ENCODE assay signal across 2 cellular contexts in the genomic region with DNA sequence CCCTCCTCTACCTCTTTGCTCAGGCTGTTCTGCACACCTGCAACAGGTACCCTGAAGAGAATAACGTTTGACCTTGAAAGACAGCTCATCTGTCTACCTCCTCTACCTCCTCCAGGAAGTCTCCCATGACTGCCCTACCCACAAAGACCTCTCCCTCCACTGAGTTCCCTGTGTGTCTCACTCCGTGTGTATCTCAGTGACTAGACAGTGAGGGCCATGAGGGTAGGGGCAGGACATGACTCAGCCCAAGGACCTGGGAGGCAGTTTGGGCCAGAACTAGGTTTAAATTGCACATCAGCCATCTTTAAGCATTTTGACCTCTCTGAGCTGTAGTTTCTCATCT.
TF ChIP-seq lines count a peak whose summit lies in the region.

No MANE protein-coding gene starts in this region.

TF ChIP-seq in HEK293, 187 proteins besides CTCF, POLR2A, EP300 and RAD21:
- peak; percentile 46; the same call in 1 of the 2 replicates for TF ChIP-seq SCRT2 (tag by site-specific recombination; IDR thresholded peaks at IDR 0.05)
- TF ChIP-seq ZNF302 (tag by site-specific recombination; IDR thresholded peaks at IDR 0.05; ENCODE audit: low read depth) = no peak

TF ChIP-seq in K562, 482 proteins besides CTCF, POLR2A, EP300 and RAD21:
- TF ChIP-seq ZNF583 (CRISPR knock-in tag; IDR thresholded peaks at IDR 0.05) (no peak), MAFK (IDR thresholded peaks at IDR 0.05; ENCODE audit: low read length) (no peak), FOS (IDR thresholded peaks at IDR 0.05; ENCODE audit: extremely low read depth, insufficient read length) (no peak), ZNF778 (CRISPR knock-in tag; IDR thresholded peaks at IDR 0.05) (no peak), RBM25 (IDR thresholded peaks at IDR 0.05; ENCODE audit: low read depth, low read length, severe bottlenecking) (peak; percentile 16), ZFP36 (IDR thresholded peaks at IDR 0.05; ENCODE audit: low read depth, low read length, partially characterized antibody) (peak; percentile 95), ARNT (IDR thresholded peaks at IDR 0.05) (no peak), BCOR (IDR thresholded peaks at IDR 0.05) (peak; percentile 75), YY1 (IDR thresholded peaks at IDR 0.05; ENCODE audit: borderline replicate concordance in 1 of 3, control insufficient read depth in 1 of 3, extremely low read depth in 1 of 3, insufficient read depth in 3 of 3, insufficient read length in 1 of 3, insufficient replicate concordance in 2 of 3, low read depth in 1 of 3, low read length in 2 of 3) (peak in 1 of 3 experiments; percentile 26), ZNF717 (CRISPR knock-in tag; IDR thresholded peaks at IDR 0.05) (no peak), YBX1 (IDR thresholded peaks at IDR 0.05) (no peak), RB1 (IDR thresholded peaks at IDR 0.05; ENCODE audit: low read depth) (no peak), ZNF436 (CRISPR knock-in tag; IDR thresholded peaks at IDR 0.05) (peak; percentile 73; the same call in 1 of the 2 replicates), U2AF2 (optimal IDR thresholded peaks at IDR 0.05; ENCODE audit: low read depth, low read length) (no peak), PHB2 (IDR thresholded peaks at IDR 0.05; ENCODE audit: low read depth) (no peak), NUFIP1 (IDR thresholded peaks at IDR 0.05; ENCODE audit: partially characterized antibody) (no peak), ASH1L (IDR thresholded peaks at IDR 0.05; ENCODE audit: borderline replicate concordance, low read depth, partially characterized antibody) (no peak), CHD4 (IDR thresholded peaks at IDR 0.05; ENCODE audit: insufficient read depth, insufficient replicate concordance, low read depth, low read length, poor library complexity, severe bottlenecking) (peak; percentile 78), RFX5 (IDR thresholded peaks at IDR 0.05; ENCODE audit: low read depth, low read length) (no peak), KDM1A (IDR thresholded peaks at IDR 0.05) (peak in 1 of 2 experiments; percentile 35; a peak in 1 of 4 replicates), ESRRA (IDR thresholded peaks at IDR 0.05; ENCODE audit: borderline replicate concordance, low read depth) (peak; percentile 57; the same call in 1 of the 2 replicates), BRD9 (IDR thresholded peaks at IDR 0.05; ENCODE audit: low read depth, partially characterized antibody) (no peak), NR1H2 (CRISPR knock-in tag; IDR thresholded peaks at IDR 0.05) (no peak), ZSCAN32 (CRISPR knock-in tag; IDR thresholded peaks at IDR 0.05) (no peak), SMAD4 (CRISPR knock-in tag; conservative IDR thresholded peaks at IDR 0.05) (no peak)
- TF ChIP-seq, protein P1, sequence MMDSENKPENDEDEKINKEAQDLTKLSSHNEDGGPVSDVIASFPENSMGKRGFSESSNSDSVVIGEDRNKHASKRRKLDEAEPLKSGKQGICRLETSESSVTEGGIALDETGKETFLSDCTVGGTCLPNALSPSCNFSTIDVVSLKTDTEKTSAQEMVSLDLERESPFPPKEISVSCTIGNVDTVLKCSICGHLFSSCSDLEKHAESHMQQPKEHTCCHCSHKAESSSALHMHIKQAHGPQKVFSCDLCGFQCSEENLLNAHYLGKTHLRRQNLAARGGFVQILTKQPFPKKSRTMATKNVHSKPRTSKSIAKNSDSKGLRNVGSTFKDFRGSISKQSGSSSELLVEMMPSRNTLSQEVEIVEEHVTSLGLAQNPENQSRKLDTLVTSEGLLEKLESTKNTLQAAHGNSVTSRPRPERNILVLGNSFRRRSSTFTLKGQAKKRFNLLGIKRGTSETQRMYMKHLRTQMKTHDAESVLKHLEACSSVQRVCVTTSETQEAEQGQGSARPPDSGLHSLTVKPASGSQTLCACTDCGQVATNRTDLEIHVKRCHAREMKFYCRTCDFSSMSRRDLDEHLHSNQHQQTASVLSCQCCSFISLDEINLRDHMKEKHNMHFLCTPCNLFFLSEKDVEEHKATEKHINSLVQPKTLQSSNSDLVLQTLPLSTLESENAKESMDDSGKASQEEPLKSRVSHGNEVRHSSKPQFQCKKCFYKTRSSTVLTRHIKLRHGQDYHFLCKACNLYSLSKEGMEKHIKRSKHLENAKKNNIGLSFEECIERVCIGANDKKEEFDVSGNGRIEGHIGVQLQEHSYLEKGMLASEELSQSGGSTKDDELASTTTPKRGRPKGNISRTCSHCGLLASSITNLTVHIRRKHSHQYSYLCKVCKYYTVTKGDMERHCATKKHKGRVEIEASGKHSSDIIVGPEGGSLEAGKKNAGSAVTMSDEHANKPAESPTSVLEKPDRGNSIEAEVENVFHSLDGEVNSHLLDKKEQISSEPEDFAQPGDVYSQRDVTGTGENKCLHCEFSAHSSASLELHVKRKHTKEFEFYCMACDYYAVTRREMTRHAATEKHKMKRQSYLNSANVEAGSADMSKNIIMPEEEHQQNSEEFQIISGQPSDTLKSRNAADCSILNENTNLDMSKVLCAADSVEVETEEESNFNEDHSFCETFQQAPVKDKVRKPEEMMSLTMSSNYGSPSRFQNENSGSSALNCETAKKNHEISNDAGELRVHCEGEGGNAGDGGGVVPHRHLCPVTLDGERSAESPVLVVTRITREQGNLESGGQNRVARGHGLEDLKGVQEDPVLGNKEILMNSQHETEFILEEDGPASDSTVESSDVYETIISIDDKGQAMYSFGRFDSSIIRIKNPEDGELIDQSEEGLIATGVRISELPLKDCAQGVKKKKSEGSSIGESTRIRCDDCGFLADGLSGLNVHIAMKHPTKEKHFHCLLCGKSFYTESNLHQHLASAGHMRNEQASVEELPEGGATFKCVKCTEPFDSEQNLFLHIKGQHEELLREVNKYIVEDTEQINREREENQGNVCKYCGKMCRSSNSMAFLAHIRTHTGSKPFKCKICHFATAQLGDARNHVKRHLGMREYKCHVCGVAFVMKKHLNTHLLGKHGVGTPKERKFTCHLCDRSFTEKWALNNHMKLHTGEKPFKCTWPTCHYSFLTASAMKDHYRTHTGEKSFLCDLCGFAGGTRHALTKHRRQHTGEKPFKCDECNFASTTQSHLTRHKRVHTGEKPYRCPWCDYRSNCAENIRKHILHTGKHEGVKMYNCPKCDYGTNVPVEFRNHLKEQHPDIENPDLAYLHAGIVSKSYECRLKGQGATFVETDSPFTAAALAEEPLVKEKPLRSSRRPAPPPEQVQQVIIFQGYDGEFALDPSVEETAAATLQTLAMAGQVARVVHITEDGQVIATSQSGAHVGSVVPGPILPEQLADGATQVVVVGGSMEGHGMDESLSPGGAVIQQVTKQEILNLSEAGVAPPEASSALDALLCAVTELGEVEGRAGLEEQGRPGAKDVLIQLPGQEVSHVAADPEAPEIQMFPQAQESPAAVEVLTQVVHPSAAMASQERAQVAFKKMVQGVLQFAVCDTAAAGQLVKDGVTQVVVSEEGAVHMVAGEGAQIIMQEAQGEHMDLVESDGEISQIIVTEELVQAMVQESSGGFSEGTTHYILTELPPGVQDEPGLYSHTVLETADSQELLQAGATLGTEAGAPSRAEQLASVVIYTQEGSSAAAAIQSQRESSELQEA (IDR thresholded peaks at IDR 0.05; ENCODE audit: low read depth) = no peak
- TF ChIP-seq, protein P2, sequence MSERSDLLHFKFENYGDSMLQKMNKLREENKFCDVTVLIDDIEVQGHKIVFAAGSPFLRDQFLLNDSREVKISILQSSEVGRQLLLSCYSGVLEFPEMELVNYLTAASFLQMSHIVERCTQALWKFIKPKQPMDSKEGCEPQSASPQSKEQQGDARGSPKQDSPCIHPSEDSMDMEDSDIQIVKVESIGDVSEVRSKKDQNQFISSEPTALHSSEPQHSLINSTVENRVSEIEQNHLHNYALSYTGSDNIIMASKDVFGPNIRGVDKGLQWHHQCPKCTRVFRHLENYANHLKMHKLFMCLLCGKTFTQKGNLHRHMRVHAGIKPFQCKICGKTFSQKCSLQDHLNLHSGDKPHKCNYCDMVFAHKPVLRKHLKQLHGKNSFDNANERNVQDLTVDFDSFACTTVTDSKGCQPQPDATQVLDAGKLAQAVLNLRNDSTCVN (CRISPR knock-in tag; IDR thresholded peaks at IDR 0.05) = no peak
- TF ChIP-seq, protein P3, sequence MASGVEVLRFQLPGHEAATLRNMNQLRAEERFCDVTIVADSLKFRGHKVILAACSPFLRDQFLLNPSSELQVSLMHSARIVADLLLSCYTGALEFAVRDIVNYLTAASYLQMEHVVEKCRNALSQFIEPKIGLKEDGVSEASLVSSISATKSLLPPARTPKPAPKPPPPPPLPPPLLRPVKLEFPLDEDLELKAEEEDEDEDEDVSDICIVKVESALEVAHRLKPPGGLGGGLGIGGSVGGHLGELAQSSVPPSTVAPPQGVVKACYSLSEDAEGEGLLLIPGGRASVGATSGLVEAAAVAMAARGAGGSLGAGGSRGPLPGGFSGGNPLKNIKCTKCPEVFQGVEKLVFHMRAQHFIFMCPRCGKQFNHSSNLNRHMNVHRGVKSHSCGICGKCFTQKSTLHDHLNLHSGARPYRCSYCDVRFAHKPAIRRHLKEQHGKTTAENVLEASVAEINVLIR (CRISPR knock-in tag; IDR thresholded peaks at IDR 0.05) = no peak
- TF ChIP-seq, protein P4, sequence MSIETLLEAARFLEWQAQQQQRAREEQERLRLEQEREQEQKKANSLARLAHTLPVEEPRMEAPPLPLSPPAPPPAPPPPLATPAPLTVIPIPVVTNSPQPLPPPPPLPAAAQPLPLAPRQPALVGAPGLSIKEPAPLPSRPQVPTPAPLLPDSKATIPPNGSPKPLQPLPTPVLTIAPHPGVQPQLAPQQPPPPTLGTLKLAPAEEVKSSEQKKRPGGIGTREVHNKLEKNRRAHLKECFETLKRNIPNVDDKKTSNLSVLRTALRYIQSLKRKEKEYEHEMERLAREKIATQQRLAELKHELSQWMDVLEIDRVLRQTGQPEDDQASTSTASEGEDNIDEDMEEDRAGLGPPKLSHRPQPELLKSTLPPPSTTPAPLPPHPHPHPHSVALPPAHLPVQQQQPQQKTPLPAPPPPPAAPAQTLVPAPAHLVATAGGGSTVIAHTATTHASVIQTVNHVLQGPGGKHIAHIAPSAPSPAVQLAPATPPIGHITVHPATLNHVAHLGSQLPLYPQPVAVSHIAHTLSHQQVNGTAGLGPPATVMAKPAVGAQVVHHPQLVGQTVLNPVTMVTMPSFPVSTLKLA (conservative IDR thresholded peaks at IDR 0.05) = no peak
- TF ChIP-seq, protein P5, sequence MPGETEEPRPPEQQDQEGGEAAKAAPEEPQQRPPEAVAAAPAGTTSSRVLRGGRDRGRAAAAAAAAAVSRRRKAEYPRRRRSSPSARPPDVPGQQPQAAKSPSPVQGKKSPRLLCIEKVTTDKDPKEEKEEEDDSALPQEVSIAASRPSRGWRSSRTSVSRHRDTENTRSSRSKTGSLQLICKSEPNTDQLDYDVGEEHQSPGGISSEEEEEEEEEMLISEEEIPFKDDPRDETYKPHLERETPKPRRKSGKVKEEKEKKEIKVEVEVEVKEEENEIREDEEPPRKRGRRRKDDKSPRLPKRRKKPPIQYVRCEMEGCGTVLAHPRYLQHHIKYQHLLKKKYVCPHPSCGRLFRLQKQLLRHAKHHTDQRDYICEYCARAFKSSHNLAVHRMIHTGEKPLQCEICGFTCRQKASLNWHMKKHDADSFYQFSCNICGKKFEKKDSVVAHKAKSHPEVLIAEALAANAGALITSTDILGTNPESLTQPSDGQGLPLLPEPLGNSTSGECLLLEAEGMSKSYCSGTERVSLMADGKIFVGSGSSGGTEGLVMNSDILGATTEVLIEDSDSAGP (CRISPR knock-in tag; IDR thresholded peaks at IDR 0.05) = 0 out of 2 replicates have a peak, but pooled peaks have one; percentile 34
